In the genomic region with DNA sequence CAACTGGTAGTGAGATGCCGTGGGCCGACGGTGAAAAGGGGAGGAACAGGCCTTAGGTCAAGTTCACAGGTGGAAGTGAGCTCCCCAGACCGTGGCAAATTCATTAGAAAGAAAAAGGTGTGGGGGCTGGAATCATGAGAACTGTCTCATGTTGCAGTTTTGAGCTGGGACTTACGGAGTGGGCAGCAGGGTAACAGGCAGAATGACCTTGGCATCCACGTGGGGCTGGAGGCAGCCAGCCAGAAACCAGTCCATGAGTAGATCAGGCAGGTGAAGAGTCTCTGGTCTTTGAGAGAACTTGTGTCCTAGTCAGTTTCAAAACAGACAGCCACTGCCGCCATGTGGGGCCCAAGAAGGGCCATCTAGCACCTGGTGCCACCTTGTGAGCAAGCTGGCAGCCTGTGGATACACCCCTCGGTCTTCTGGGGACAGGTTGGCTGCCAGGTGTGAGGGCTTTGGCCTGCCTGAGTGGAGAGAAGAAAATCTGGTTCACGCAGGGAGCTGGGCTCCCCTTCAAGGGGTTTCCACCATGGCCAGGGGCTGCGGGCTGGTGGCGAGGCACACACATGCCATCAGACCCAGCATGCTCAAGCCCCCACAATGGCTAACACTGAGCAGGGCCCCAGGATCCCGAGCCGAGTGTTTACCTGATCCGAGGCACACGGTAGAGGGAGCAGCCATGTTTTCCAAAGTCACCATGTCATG, we compare ENCODE assay signal across 19 cellular contexts. TPM values are rescaled to one million over a fixed set of nuclear protein-coding genes. Genes with fewer than 3 reads are reported as not detected.
A peak's percentile ranks its signal among the peaks of the same experiment; 100 is the strongest.
DNase-seq lines count a peak whose midpoint lies in the region; ATAC-seq and TF ChIP-seq lines count a peak whose summit lies in the region.
"Had no signal": no experiment of that assay in that cellular context is flagged by ENCODE, and none has a peak within 500 bp of the region (broad histone marks: within the 10 kb centered on the region; RNA-seq: fewer than 3 reads in every experiment).

No MANE protein-coding gene starts in this region.

- CTCF ChIA-PET in activated CD4-positive, alpha-beta T cell treated with anti-CD3 and anti-CD28 coated beads, Interleukin-2, amount 10 ng/mL, durations not matched to agents 7 days and 5 days (lab: Charles Lee): interaction anchor here (0.6 to 4.2 kb wide), 19 partner anchors 10 to 175 kb away, joined by 3 to 50 read pairs (median 6); partner anchors contain the start of gene MAU2
- CTCF ChIA-PET in CD4-positive, alpha-beta T cell (lab: Charles Lee): interaction anchor here (1.1 to 3.6 kb wide), 12 partner anchors 29 to 346 kb away, joined by 3 to 34 read pairs (median 6); partner anchors contain the start of gene GATAD2A

- H3K4me3 Mint-ChIP-seq in activated CD4-positive, alpha-beta T cell treated with anti-CD3 and anti-CD28 coated beads, Interleukin-2, amount 10 ng/mL, durations not matched to agents 7 days and 5 days: no peak overlapping the region
- H3K4me3 Mint-ChIP-seq in CD4-positive, alpha-beta T cell: no peak overlapping the region
- no peak overlapping the region for H3K4me3 Mint-ChIP-seq in immature natural killer cell

- no peaks in the 10 kb centered on the region for H3K9me3 ChIP-seq in CD4-positive, alpha-beta T cell (ENCODE audit: control insufficient read depth, low read length)
- H3K9me3 ChIP-seq in adrenal gland (replicated peaks in 1 of 3): no peaks in the 10 kb centered on the region
- no peaks in the 10 kb centered on the region for H3K9me3 ChIP-seq in neuronal stem cell (replicated peaks in 1 of 2; ENCODE audit: control insufficient read depth in 2 of 2, insufficient read depth in 1 of 2, low read depth in 1 of 2, low read length in 2 of 2)
- H3K9me3 ChIP-seq: MG63, SK-N-SH had no signal

- H4K8ac ChIP-seq in neuronal stem cell (ENCODE audit: low read depth, low read length): no peak overlapping the region

- no peak overlapping the region for H3K27ac ChIP-seq in CD4-positive, alpha-beta T cell (ENCODE audit: low read depth, low read length)
- peak overlapping the region in 1 of 5 donors; percentile 3 for H3K27ac ChIP-seq in adrenal gland
- no peak overlapping the region for H3K27ac ChIP-seq in neuronal stem cell (replicated peaks; ENCODE audit: low read length)

- no peak overlapping the region for H3K14ac ChIP-seq in neuronal stem cell (ENCODE audit: low read length)

- no peak for TF ChIP-seq POLR2A in adrenal gland (IDR thresholded peaks at IDR 0.05)

- no peaks in the 10 kb centered on the region for H3K27me3 Mint-ChIP-seq in activated CD4-positive, alpha-beta T cell treated with anti-CD3 and anti-CD28 coated beads, Interleukin-2, amount 10 ng/mL, durations not matched to agents 7 days and 5 days
- no peaks in the 10 kb centered on the region for H3K27me3 Mint-ChIP-seq in CD4-positive, alpha-beta T cell
- peaks cover 5 to 45% (median 21%) of the 10 kb centered on the region in 3 donors for H3K27me3 Mint-ChIP-seq in immature natural killer cell (ENCODE audit: low read depth in 3 of 3)

- H3K4me3 ChIP-seq in adrenal gland: no peak overlapping the region
- no peak overlapping the region for H3K4me3 ChIP-seq in neuronal stem cell (ENCODE audit: low read length in 2 of 2)
- H3K4me3 ChIP-seq: MG63 had no signal

- H3K36me3 Mint-ChIP-seq in activated CD4-positive, alpha-beta T cell treated with anti-CD3 and anti-CD28 coated beads, Interleukin-2, amount 10 ng/mL, durations not matched to agents 7 days and 5 days (ENCODE audit: low read depth): peaks cover 37% of the 10 kb centered on the region
- peaks cover 43% of the 10 kb centered on the region for H3K36me3 Mint-ChIP-seq in CD4-positive, alpha-beta T cell (ENCODE audit: low read depth)
- H3K36me3 Mint-ChIP-seq in immature natural killer cell: peaks cover 0 to 4% (median 3%) of the 10 kb centered on the region in 3 donors

- H2BK15ac ChIP-seq in neuronal stem cell (ENCODE audit: low read length): no peak overlapping the region

- H3K9me3 Mint-ChIP-seq in activated CD4-positive, alpha-beta T cell treated with anti-CD3 and anti-CD28 coated beads, Interleukin-2, amount 10 ng/mL, durations not matched to agents 7 days and 5 days: no peaks in the 10 kb centered on the region
- no peaks in the 10 kb centered on the region for H3K9me3 Mint-ChIP-seq in CD4-positive, alpha-beta T cell
- no peaks in the 10 kb centered on the region for H3K9me3 Mint-ChIP-seq in immature natural killer cell

- H3K36me3 ChIP-seq in adrenal gland (replicated peaks in 1 of 2) (peaks cover 0 to 40% of the 10 kb centered on the region in 2 donors), neuronal stem cell (replicated peaks in 1 of 2; ENCODE audit: control insufficient read depth in 2 of 2, insufficient read depth in 2 of 2, low read length in 2 of 2) (peaks cover 36 to 61% of the 10 kb centered on the region in 2 donors)

- no peak overlapping the region for H3K18ac ChIP-seq in neuronal stem cell (ENCODE audit: low read length)

- H3K4me1 Mint-ChIP-seq in activated CD4-positive, alpha-beta T cell treated with anti-CD3 and anti-CD28 coated beads, Interleukin-2, amount 10 ng/mL, durations not matched to agents 7 days and 5 days: peaks cover 40% of the 10 kb centered on the region
- H3K4me1 Mint-ChIP-seq in CD4-positive, alpha-beta T cell (ENCODE audit: low read depth): peaks cover 41% of the 10 kb centered on the region
- peaks cover 39 to 42% of the 10 kb centered on the region in 2 donors for H3K4me1 Mint-ChIP-seq in immature natural killer cell

- POLR2A ChIA-PET in activated CD4-positive, alpha-beta T cell treated with anti-CD3 and anti-CD28 coated beads, Interleukin-2, amount 10 ng/mL, durations not matched to agents 7 days and 5 days (lab: Charles Lee): interaction anchor here (0.5 to 1.0 kb wide), 2 partner anchors 85 to 86 kb away, joined by 3 read pairs; partner anchors contain the start of gene GATAD2A
- POLR2A ChIA-PET in CD4-positive, alpha-beta T cell (lab: Charles Lee): interaction anchor here (1.0 to 7.0 kb wide), 6 partner anchors 24 to 288 kb away, joined by 3 to 81 read pairs (median 8); partner anchors contain the start of genes GATAD2A, NDUFA13, NR2C2AP and TSSK6

- no peak overlapping the region for H3K4ac ChIP-seq in neuronal stem cell (ENCODE audit: low read length)

- peaks cover 30% of the 10 kb centered on the region for H3K79me1 ChIP-seq in neuronal stem cell (ENCODE audit: low read depth, low read length)

- no peak overlapping the region for H2AK5ac ChIP-seq in neuronal stem cell (ENCODE audit: low read depth, low read length)

- no peak overlapping the region for H3K23ac ChIP-seq in neuronal stem cell (ENCODE audit: low read depth, low read length, poor library complexity)

- H3K9ac ChIP-seq in neuronal stem cell (ENCODE audit: low read depth, low read length, poor library complexity): peak overlapping the region; percentile 50
- H3K9ac ChIP-seq: SK-N-SH had no signal

- no peak overlapping the region for H2BK120ac ChIP-seq in neuronal stem cell (ENCODE audit: low read depth, low read length)

- peak overlapping the region; percentile 100 for H3K27ac Mint-ChIP-seq in activated CD4-positive, alpha-beta T cell treated with anti-CD3 and anti-CD28 coated beads, Interleukin-2, amount 10 ng/mL, durations not matched to agents 7 days and 5 days
- peak overlapping the region; percentile 99 for H3K27ac Mint-ChIP-seq in CD4-positive, alpha-beta T cell
- peak overlapping the region in 3 of 6 donors; percentile 4 to 98 (median 50) for H3K27ac Mint-ChIP-seq in immature natural killer cell

- no peak overlapping the region for H2AFZ ChIP-seq in neuronal stem cell (ENCODE audit: low read length)

- no peak for ATAC-seq in CD4-positive, alpha-beta T cell (ENCODE audit: poor library complexity)

- H3K4me2 ChIP-seq in neuronal stem cell (ENCODE audit: insufficient read depth, low read length, poor library complexity, severe bottlenecking): no peak overlapping the region
- H3K4me2 ChIP-seq: SK-N-SH had no signal

- H3K4me1 ChIP-seq in adrenal gland (replicated peaks in 1 of 2) (peaks cover 27 to 47% of the 10 kb centered on the region in 2 donors), neuronal stem cell (ENCODE audit: control insufficient read depth in 2 of 2, insufficient read depth in 1 of 2, low read depth in 1 of 2, low read length in 2 of 2) (peaks cover 28 to 35% of the 10 kb centered on the region in 2 donors)

- intact Hi-C loops in CD4-positive, alpha-beta T cell (cut with DNase I, micrococcal nuclease): loop anchor here in 1 of 2 experiments (2.0 to 5.0 kb wide), 4 partner anchors 104 to 345 kb away; partner anchors contain the start of genes MAU2 and SUGP1
- intact Hi-C loops in adrenal gland (cut with DNase I): loop anchor here (2.0 to 5.0 kb wide), 2 partner anchors 124 to 125 kb away; no protein-coding TSS in a partner anchor

- no peak overlapping the region for H4K91ac ChIP-seq in neuronal stem cell (ENCODE audit: low read depth, low read length, poor library complexity)

- 46 to 72% (median 62%) methylated on average over 6 to 15 of the region's 15 CpGs for WGBS in adrenal gland, 4 donors
- no CpG with 5 or more reads among the region's 15 CpGs for WGBS in neuronal stem cell (ENCODE audit: extremely low coverage in 2 of 2, insufficient read length in 2 of 2, insufficient replicate concordance in 1 of 2), 2 donors

- no peak overlapping the region for H2BK5ac ChIP-seq in neuronal stem cell (ENCODE audit: low read length)

- H2BK12ac ChIP-seq in neuronal stem cell (ENCODE audit: low read length): no peak overlapping the region

- in situ Hi-C loops in ACHN (cut with HindIII; ENCODE audit: low pct_ligation_motif_present, low pct_unique_long_range_greater_than_20kb, low sequenced_read_pairs): no loop called here

- TF ChIP-seq CTCF in CD4-positive, alpha-beta T cell (IDR thresholded peaks at IDR 0.05): no peak
- TF ChIP-seq CTCF in adrenal gland (IDR thresholded peaks at IDR 0.05): no peak

- no peaks in the 10 kb centered on the region for H3K27me3 ChIP-seq in CD4-positive, alpha-beta T cell (ENCODE audit: control insufficient read depth, insufficient read depth, low read length)
- H3K27me3 ChIP-seq in adrenal gland (no peaks in the 10 kb centered on the region), neuronal stem cell (ENCODE audit: control insufficient read depth in 3 of 3, insufficient read depth in 3 of 3, low read depth in 1 of 3, low read length in 3 of 3) (no peaks in the 10 kb centered on the region)

- no peak for DNase-seq in activated CD4-positive, alpha-beta T cell treated with anti-CD3 and anti-CD28 coated beads, Interleukin-2, amount 10 ng/mL, durations not matched to agents 7 days and 5 days
- no peak for DNase-seq in activated CD4-positive, alpha-beta T cell treated with anti-CD3 and anti-CD28 coated beads for 1 hour
- DNase-seq in CD4-positive, alpha-beta T cell: no peak
- peak in 5 of 7 donors; percentile 53 to 71 (median 66) for DNase-seq in adrenal gland
- no peak for DNase-seq in neuronal stem cell (ENCODE audit: low spot score)
- DNase-seq in ACHN: no peak
- DNase-seq in immature natural killer cell: no peak
- DNase-seq in NCI-H1092 treated with DMSO at 0.1 percent for 48 hours (lab: John Stamatoyannopoulos, UW): no peak
- DNase-seq: 8988T; AML-193; C1 segment of cervical spinal cord; Kasumi-1; MG63; NCI-H1417 treated with DMSO at 0.1 percent for 48 hours; NCI-H187; NCI-H748 treated with DMSO at 0.1 percent for 48 hours; NK-92 treated with Interleukin-12 subunit alpha and Interleukin-12 subunit beta, amount 100 ng/mL, for 24 hours; SIG-M5; SK-N-SH had no signal

RNA-seq across cellular contexts. Expression of gene TSSK6, which starts 23.9 kb away (rescaled TPM):
- 1 to 10 TPM; 3.7 to 4.4 TPM for total RNA-seq in activated CD4-positive, alpha-beta T cell treated with anti-CD3 and anti-CD28 coated beads, Interleukin-2, amount 10 ng/mL, durations not matched to agents 7 days and 5 days
- 1 to 10 TPM; 3.4 to 5.5 TPM for total RNA-seq in CD4-positive, alpha-beta T cell
- total RNA-seq in adrenal gland: 10 to 100 TPM in 1 of 8 donors, 1 to 10 TPM in 6, under 1 TPM in 1; 0.95 to 50.5 (median 3.6) TPM
- polyA plus RNA-seq in adrenal gland (1 to 10 TPM in 1 of 3 donors, under 1 TPM in 1, not detected in 1; 0.37 to 1.0 TPM), immature natural killer cell (under 1 TPM in 2 of 3 donors, not detected in 1; 0.66 to 0.96 TPM)
- 2.3 TPM for polyA plus RNA-seq in neuronal stem cell (2013, experiment 1 of 2)
- 2.2 TPM for polyA plus RNA-seq in neuronal stem cell (2013, experiment 2 of 2)

RNA-seq across cellular contexts. Expression of gene NDUFA13, which starts 24.6 kb away (rescaled TPM):
- 100 to 1,000 TPM; 314 to 363 TPM for total RNA-seq in activated CD4-positive, alpha-beta T cell treated with anti-CD3 and anti-CD28 coated beads, Interleukin-2, amount 10 ng/mL, durations not matched to agents 7 days and 5 days
- total RNA-seq in CD4-positive, alpha-beta T cell: 100 to 1,000 TPM; 145 to 156 TPM
- total RNA-seq in adrenal gland: 100 to 1,000 TPM in 6 of 8 donors, 10 to 100 TPM in 2; 17.0 to 416 (median 281) TPM
- polyA plus RNA-seq in adrenal gland (100 to 1,000 TPM; 202 to 558 (median 329) TPM), immature natural killer cell (100 to 1,000 TPM; 242 to 566 (median 301) TPM)
- 218 TPM for polyA plus RNA-seq in neuronal stem cell (2013, experiment 1 of 2)
- polyA plus RNA-seq in neuronal stem cell (2013, experiment 2 of 2): 213 TPM

RNA-seq across cellular contexts. Expression of gene YJEFN3, which starts 37.2 kb away (rescaled TPM):
- total RNA-seq in activated CD4-positive, alpha-beta T cell treated with anti-CD3 and anti-CD28 coated beads, Interleukin-2, amount 10 ng/mL, durations not matched to agents 7 days and 5 days: 10 to 100 TPM; 12.8 to 13.2 TPM
- total RNA-seq in CD4-positive, alpha-beta T cell: 1 to 10 TPM; 3.7 to 4.4 TPM
- total RNA-seq in adrenal gland: 1 to 10 TPM in 5 of 8 donors, under 1 TPM in 3; 0.36 to 5.7 (median 1.3) TPM
- polyA plus RNA-seq in adrenal gland (10 to 100 TPM in 1 of 3 donors, 1 to 10 TPM in 1, under 1 TPM in 1; 0.77 to 30.2 (median 6.1) TPM), immature natural killer cell (under 1 TPM in 1 of 3 donors, not detected in 2; 0.21 TPM)
- polyA plus RNA-seq in neuronal stem cell (2013, experiment 1 of 2): 10.9 TPM
- polyA plus RNA-seq in neuronal stem cell (2013, experiment 2 of 2): 9.9 TPM

RNA-seq across cellular contexts. Expression of gene CILP2, which starts 46.6 kb away (rescaled TPM):
- total RNA-seq in activated CD4-positive, alpha-beta T cell treated with anti-CD3 and anti-CD28 coated beads, Interleukin-2, amount 10 ng/mL, durations not matched to agents 7 days and 5 days: under 1 TPM in 1 of 2 experiments, not detected in 1; 0.25 TPM
- total RNA-seq in CD4-positive, alpha-beta T cell: 1 to 10 TPM; 1.1 to 1.7 TPM
- total RNA-seq in adrenal gland: under 1 TPM in 1 of 8 donors, not detected in 7; 0.43 TPM
- polyA plus RNA-seq in adrenal gland (under 1 TPM in 2 of 3 donors, not detected in 1; 0.13 to 0.24 TPM), immature natural killer cell (not detected)
- 2.0 TPM for polyA plus RNA-seq in neuronal stem cell (2013, experiment 1 of 2)
- 2.1 TPM for polyA plus RNA-seq in neuronal stem cell (2013, experiment 2 of 2)

Comparison
In these comparisons a context has a peak if more than half of its experiments do, and no peak if none do; other contexts are left out.
1. DNase-seq: peak in adrenal gland (5 of 7); none in activated CD4-positive, alpha-beta T cell treated with anti-CD3 and anti-CD28 coated beads, Interleukin-2, amount 10 ng/mL, durations not matched to agents 7 days and 5 days (single experiment), activated CD4-positive, alpha-beta T cell treated with anti-CD3 and anti-CD28 coated beads for 1 hour (single experiment), CD4-positive, alpha-beta T cell (0 of 10), neuronal stem cell (single experiment), ACHN (single experiment), immature natural killer cell (0 of 3) and NCI-H1092 treated with DMSO at 0.1 percent for 48 hours (single experiment).